20 cellular contexts compared by ENCODE assay signal in the genomic region with DNA sequence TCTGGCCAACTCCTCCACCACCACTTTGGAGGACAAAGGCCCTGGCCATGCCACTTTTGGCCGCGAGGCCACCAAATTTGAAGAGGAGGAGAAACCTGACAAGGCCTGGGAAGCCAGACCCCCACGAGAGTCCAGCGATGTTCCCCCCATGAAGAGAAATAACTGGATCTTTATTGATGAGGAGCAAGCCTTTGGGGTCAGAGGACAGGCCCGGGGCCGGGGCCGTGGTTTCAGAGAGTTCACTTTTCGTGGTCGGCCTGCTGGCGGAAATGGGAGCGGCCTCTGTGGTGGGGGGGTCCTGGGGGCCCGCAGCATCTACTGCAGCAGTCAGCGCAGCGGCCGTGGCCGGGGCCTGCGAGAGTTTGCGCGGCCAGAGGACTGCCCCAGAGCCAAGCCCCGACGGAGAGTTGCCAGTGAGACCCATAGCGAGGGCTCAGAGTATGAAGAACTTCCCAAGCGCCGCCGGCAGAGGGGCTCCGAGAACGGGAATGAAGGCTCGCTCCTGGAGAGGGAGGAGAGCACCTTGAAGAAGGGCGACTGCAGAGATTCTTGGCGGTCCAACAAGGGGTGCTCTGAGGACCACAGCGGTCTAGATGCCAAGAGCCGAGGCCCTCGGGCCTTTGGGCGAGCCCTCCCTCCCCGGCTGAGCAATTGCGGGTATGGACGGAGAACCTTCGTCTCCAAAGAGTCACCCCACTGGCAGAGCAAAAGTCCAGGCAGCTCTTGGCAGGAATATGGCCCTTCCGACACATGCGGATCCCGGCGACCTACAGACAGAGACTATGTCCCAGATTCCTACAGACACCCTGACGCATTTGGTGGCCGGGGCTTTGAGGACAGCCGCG. TPM values are rescaled to one million over a fixed set of nuclear protein-coding genes. Genes with fewer than 3 reads are reported as not detected.
DNase-seq lines count a peak whose midpoint lies in the region; ATAC-seq and TF ChIP-seq lines count a peak whose summit lies in the region.
"Had no signal": no experiment of that assay in that cellular context is flagged by ENCODE, and none has a peak within 500 bp of the region (broad histone marks: within the 10 kb centered on the region; RNA-seq: fewer than 3 reads in every experiment).

No MANE protein-coding gene starts in this region.

- H2AFZ ChIP-seq in neuronal stem cell (ENCODE audit: low read length) = no peak overlapping the region
- H2AFZ ChIP-seq: neural progenitor cell had no signal

- H3K36me3 Mint-ChIP-seq in Caco-2 (ENCODE audit: insufficient read depth, unreplicated experiment) (peaks cover 97% of the 10 kb centered on the region), IgD-negative memory B cell (peaks cover 1% of the 10 kb centered on the region)

- TSS peak; percentile 36 for BruUV-seq in Caco-2 (replicated peaks; lab: Mats Ljungman, UMichigan)

- TF ChIP-seq CTCF in Caco-2 (IDR thresholded peaks at IDR 0.05; ENCODE audit: insufficient read depth in 1 of 2, low read depth in 1 of 2, low read length in 1 of 2, severe bottlenecking in 1 of 2, unreplicated experiment in 1 of 2) = no peak
- no peak for TF ChIP-seq CTCF in heart left ventricle (IDR thresholded peaks at IDR 0.05)

- H3K27me3 Mint-ChIP-seq in Caco-2 (ENCODE audit: insufficient read depth, unreplicated experiment) (no peaks in the 10 kb centered on the region), IgD-negative memory B cell (no peaks in the 10 kb centered on the region)
- H3K27me3 Mint-ChIP-seq: activated B cell treated with CpG ODN at 0.5 μM for 24 hours, memory B cell had no signal

- H3K27ac ChIP-seq in heart left ventricle (peak overlapping the region in 5 of 12 donors; percentile 57 to 76 (median 69)), neuronal stem cell (replicated peaks; ENCODE audit: low read length) (no peak overlapping the region)
- H3K27ac ChIP-seq: gastroesophageal sphincter, right lobe of liver had no signal

- H3K18ac ChIP-seq in neuronal stem cell (ENCODE audit: low read length) = no peak overlapping the region

- no peak overlapping the region for H2BK12ac ChIP-seq in neuronal stem cell (ENCODE audit: low read length)

- no peaks in the 10 kb centered on the region for H3K27me3 ChIP-seq in Caco-2 (replicated peaks; ENCODE audit: control insufficient read depth, insufficient read depth, low read length)
- no peaks in the 10 kb centered on the region for H3K27me3 ChIP-seq in heart left ventricle
- no peaks in the 10 kb centered on the region for H3K27me3 ChIP-seq in neuronal stem cell (ENCODE audit: control insufficient read depth in 3 of 3, insufficient read depth in 3 of 3, low read depth in 1 of 3, low read length in 3 of 3)
- H3K27me3 ChIP-seq: gastroesophageal sphincter, MG63, neural progenitor cell, right lobe of liver had no signal

- H3K9me3 Mint-ChIP-seq in Caco-2 (ENCODE audit: unreplicated experiment) (no peaks in the 10 kb centered on the region), IgD-negative memory B cell (no peaks in the 10 kb centered on the region)
- H3K9me3 Mint-ChIP-seq: activated B cell treated with CpG ODN at 0.5 μM for 24 hours; activated T-helper 2 cell treated with anti-CD3 and anti-CD28 coated beads, Interferon-gamma antibody, Interleukin-2, Interleukin-4, amounts not matched to agents 10 μg/mL and 5 μg/mL and 100 μg/mL, durations not matched to agents 14 hours and 24 hours and 36 hours; memory B cell; neural progenitor cell had no signal

- H3K27ac Mint-ChIP-seq in Caco-2 (ENCODE audit: unreplicated experiment) (peak overlapping the region; percentile 65), IgD-negative memory B cell (peak overlapping the region in 2 of 3 donors; percentile 31 to 57)
- H3K27ac Mint-ChIP-seq: activated B cell treated with CpG ODN at 0.5 μM for 24 hours; activated T-helper 2 cell treated with anti-CD3 and anti-CD28 coated beads, Interferon-gamma antibody, Interleukin-2, Interleukin-4, amounts not matched to agents 10 μg/mL and 5 μg/mL and 100 μg/mL, durations not matched to agents 14 hours and 24 hours and 36 hours; memory B cell; neural progenitor cell had no signal

- no peak overlapping the region for H2BK120ac ChIP-seq in neuronal stem cell (ENCODE audit: low read depth, low read length)

- peaks cover 14% of the 10 kb centered on the region for H3K79me1 ChIP-seq in neuronal stem cell (ENCODE audit: low read depth, low read length)

- no peak overlapping the region for H2AK5ac ChIP-seq in neuronal stem cell (ENCODE audit: low read depth, low read length)

- H3K4me3 ChIP-seq in Caco-2 (ENCODE audit: low read depth, low read length) (no peak overlapping the region), heart left ventricle (no peak overlapping the region), neuronal stem cell (ENCODE audit: low read length in 2 of 2) (no peak overlapping the region)
- H3K4me3 ChIP-seq: gastroesophageal sphincter, MG63, neural progenitor cell, right lobe of liver had no signal

- DNase-seq in Caco-2 (peak in 1 of 2 experiments; percentile 22), heart left ventricle (peak in 1 of 5 donors; percentile 49), posterior vena cava (ENCODE audit: low spot score) (peak; percentile 78), neuronal stem cell (ENCODE audit: low spot score) (no peak)
- DNase-seq: activated B cell treated with CpG ODN at 0.5 μM for 24 hours; AML-193; MG63; NCI-H226; NK-92 treated with Interleukin-12 subunit alpha and Interleukin-12 subunit beta, amount 100 ng/mL, for 24 hours; SHP77; stimulated activated CD4-positive, alpha-beta T cell treated with anti-CD3 and anti-CD28 coated beads, Interleukin-1b, Interleukin-23, amount 100 ng/mL, for 48 hours; T-helper 2 cell had no signal

- H3K23ac ChIP-seq in neuronal stem cell (ENCODE audit: low read depth, low read length, poor library complexity) = no peak overlapping the region

- H3K4me2 ChIP-seq in neuronal stem cell (ENCODE audit: insufficient read depth, low read length, poor library complexity, severe bottlenecking) = no peak overlapping the region
- H3K4me2 ChIP-seq: neural progenitor cell had no signal

- no peak overlapping the region for H3K9ac ChIP-seq in neuronal stem cell (ENCODE audit: low read depth, low read length, poor library complexity)
- H3K9ac ChIP-seq: neural progenitor cell had no signal

- no peak overlapping the region for H2BK5ac ChIP-seq in neuronal stem cell (ENCODE audit: low read length)

- H2BK15ac ChIP-seq in neuronal stem cell (ENCODE audit: low read length) = no peak overlapping the region

- H3K9me3 ChIP-seq in Caco-2 (no peaks in the 10 kb centered on the region), heart left ventricle (peaks cover 0 to 12% (median 0%) of the 10 kb centered on the region in 12 donors), neuronal stem cell (replicated peaks in 1 of 2; ENCODE audit: control insufficient read depth in 2 of 2, insufficient read depth in 1 of 2, low read depth in 1 of 2, low read length in 2 of 2) (no peaks in the 10 kb centered on the region)
- H3K9me3 ChIP-seq: gastroesophageal sphincter, MG63, right lobe of liver had no signal

- CTCF ChIA-PET in Caco-2 (lab: Charles Lee) = no interaction called here

- H3K4me1 ChIP-seq in Caco-2 = peaks cover 6% of the 10 kb centered on the region
- H3K4me1 ChIP-seq in heart left ventricle = peaks cover 0 to 32% (median 9%) of the 10 kb centered on the region in 12 donors
- peaks cover 0 to 1% of the 10 kb centered on the region in 2 donors for H3K4me1 ChIP-seq in neuronal stem cell (ENCODE audit: control insufficient read depth in 2 of 2, insufficient read depth in 1 of 2, low read depth in 1 of 2, low read length in 2 of 2)
- H3K4me1 ChIP-seq: neural progenitor cell had no signal

- peak in 3 of 4 donors; percentile 2 to 6 (median 6) for ATAC-seq in heart left ventricle
- ATAC-seq in HG03097 (IDR thresholded peaks at IDR 0.05; ENCODE audit: low FRiP score, unreplicated experiment) = no peak
- ATAC-seq in HG03460 (IDR thresholded peaks at IDR 0.05; ENCODE audit: unreplicated experiment) = no peak
- ATAC-seq: gastroesophageal sphincter had no signal

- no peak overlapping the region for H4K8ac ChIP-seq in neuronal stem cell (ENCODE audit: low read depth, low read length)

- H3K36me3 ChIP-seq in Caco-2 (ENCODE audit: control insufficient read depth, insufficient read depth, low read length) (peaks cover 14% of the 10 kb centered on the region), heart left ventricle (peaks cover 0 to 100% (median 99%) of the 10 kb centered on the region in 9 donors), neuronal stem cell (replicated peaks in 1 of 2; ENCODE audit: control insufficient read depth in 2 of 2, insufficient read depth in 2 of 2, low read length in 2 of 2) (peaks cover 79 to 98% of the 10 kb centered on the region in 2 donors)

- no peak overlapping the region for H3K4ac ChIP-seq in neuronal stem cell (ENCODE audit: low read length)

- H4K91ac ChIP-seq in neuronal stem cell (ENCODE audit: low read depth, low read length, poor library complexity) = no peak overlapping the region

- WGBS in heart left ventricle, 4 donors = 92 to 93% (median 93%) methylated on average over 44 to 46 of the region's 46 CpGs
- WGBS in neuronal stem cell (ENCODE audit: extremely low coverage in 2 of 2, insufficient read length in 2 of 2, insufficient replicate concordance in 1 of 2), 2 donors = no CpG with 5 or more reads among the region's 46 CpGs

- POLR2A ChIA-PET in Caco-2 (lab: Charles Lee) = no interaction called here

- no peak overlapping the region for H3K14ac ChIP-seq in neuronal stem cell (ENCODE audit: low read length)

- intact Hi-C loops in Caco-2 (cut with micrococcal nuclease; ENCODE audit: unreplicated experiment) (loop anchor here (10.0 kb wide), 1 partner anchor 101 kb away; no protein-coding TSS in a partner anchor), heart left ventricle (cut with DNase I) (loop anchor here in 9 of 10 donors (5.0 to 10.0 kb wide), 8 partner anchors 71 to 128 kb away; a partner anchor contains a TSS), posterior vena cava (cut with DNase I) (loop anchor here (10.0 kb wide), 3 partner anchors 81 to 131 kb away; a partner anchor contains a TSS)

- H3K4me3 Mint-ChIP-seq in Caco-2 (ENCODE audit: unreplicated experiment) = peak overlapping the region; percentile 12
- no peak overlapping the region for H3K4me3 Mint-ChIP-seq in IgD-negative memory B cell
- H3K4me3 Mint-ChIP-seq: activated B cell treated with CpG ODN at 0.5 μM for 24 hours, memory B cell, neural progenitor cell had no signal

- TF ChIP-seq POLR2A in heart left ventricle (IDR thresholded peaks at IDR 0.05) = no peak

- H3K4me1 Mint-ChIP-seq in Caco-2 (ENCODE audit: low read depth, unreplicated experiment) (no peaks in the 10 kb centered on the region), IgD-negative memory B cell (no peaks in the 10 kb centered on the region)
- H3K4me1 Mint-ChIP-seq: activated B cell treated with CpG ODN at 0.5 μM for 24 hours, memory B cell, neural progenitor cell had no signal

RNA-seq across cellular contexts. Expression of a gene that starts 27.4 kb away (rescaled TPM):
- total RNA-seq in Caco-2 (2022) (44.2 and 44.7 TPM in 2 replicates), heart left ventricle (10 to 100 TPM; 15.3 to 28.8 (median 20.3) TPM), posterior vena cava (10 to 100 TPM; 18.2 to 22.8 TPM)
- polyA plus RNA-seq in IgD-negative memory B cell (5.1 TPM), heart left ventricle (10 to 100 TPM; 18.4 to 20.3 TPM)
- polyA plus RNA-seq in neuronal stem cell (2013, experiment 1 of 2) = 25.6 TPM
- 24.1 TPM for polyA plus RNA-seq in neuronal stem cell (2013, experiment 2 of 2)

RNA-seq across cellular contexts. Expression of a gene that starts 55.7 kb away (rescaled TPM):
- total RNA-seq in Caco-2 (2022) (24.9 and 25.7 TPM in 2 replicates), heart left ventricle (10 to 100 TPM; 16.4 to 45.1 (median 24.9) TPM), posterior vena cava (10 to 100 TPM; 16.8 to 18.8 TPM)
- polyA plus RNA-seq in IgD-negative memory B cell (26.2 TPM), heart left ventricle (10 to 100 TPM; 22.5 to 36.5 TPM)
- 24.3 TPM for polyA plus RNA-seq in neuronal stem cell (2013, experiment 1 of 2)
- 26.2 TPM for polyA plus RNA-seq in neuronal stem cell (2013, experiment 2 of 2)

Comparison
In these comparisons a context has a peak if more than half of its experiments do, and no peak if none do; other contexts are left out.
1. ATAC-seq: peak in heart left ventricle (3 of 4); none in HG03097 (single experiment) and HG03460 (single experiment).